1 cellular context compared by ENCODE assay signal in the genomic region with DNA sequence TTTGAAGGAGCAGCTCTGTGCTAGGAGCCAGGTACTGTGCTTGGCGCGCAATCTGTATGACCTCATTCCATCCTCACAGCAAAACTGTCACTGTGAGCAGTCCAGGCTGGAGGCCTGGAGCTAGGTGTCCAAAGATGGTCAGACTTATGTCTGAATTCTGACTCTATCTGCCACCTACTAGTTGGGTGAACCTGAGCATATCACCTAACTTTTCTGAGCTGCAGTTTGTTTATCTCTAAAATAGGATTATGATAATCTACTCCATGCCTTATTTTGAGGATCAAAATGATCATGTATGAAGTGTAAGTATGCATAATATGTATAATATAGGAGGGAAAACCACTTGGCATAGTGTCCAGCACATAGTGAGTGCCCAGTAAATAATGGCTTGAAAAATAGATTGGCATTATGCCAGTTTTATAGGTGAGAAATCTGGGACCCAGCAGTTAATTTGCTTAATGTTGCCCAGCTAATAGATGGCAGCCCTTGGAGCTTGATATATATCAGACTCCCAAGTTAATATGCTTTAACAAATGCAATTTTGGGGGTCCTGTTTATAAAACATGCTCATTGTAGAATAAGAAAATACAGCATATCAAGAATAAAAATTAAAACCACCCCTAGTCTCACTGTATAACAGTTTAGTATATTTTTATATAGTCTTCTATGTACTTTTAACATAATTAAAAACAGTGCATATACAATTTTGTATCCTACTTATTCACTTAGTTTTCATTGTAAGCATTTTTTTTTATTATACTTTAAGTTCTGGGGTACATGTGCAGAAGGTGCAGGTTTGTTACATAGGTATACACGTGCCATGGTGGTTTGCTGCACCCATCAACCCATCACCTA.
TF ChIP-seq lines count a peak whose summit lies in the region.

No MANE protein-coding gene starts in this region.

TF ChIP-seq in HepG2, 621 proteins besides CTCF, POLR2A, EP300 and RAD21 (continued from another document and continues in another):
- TF ChIP-seq, protein P1, sequence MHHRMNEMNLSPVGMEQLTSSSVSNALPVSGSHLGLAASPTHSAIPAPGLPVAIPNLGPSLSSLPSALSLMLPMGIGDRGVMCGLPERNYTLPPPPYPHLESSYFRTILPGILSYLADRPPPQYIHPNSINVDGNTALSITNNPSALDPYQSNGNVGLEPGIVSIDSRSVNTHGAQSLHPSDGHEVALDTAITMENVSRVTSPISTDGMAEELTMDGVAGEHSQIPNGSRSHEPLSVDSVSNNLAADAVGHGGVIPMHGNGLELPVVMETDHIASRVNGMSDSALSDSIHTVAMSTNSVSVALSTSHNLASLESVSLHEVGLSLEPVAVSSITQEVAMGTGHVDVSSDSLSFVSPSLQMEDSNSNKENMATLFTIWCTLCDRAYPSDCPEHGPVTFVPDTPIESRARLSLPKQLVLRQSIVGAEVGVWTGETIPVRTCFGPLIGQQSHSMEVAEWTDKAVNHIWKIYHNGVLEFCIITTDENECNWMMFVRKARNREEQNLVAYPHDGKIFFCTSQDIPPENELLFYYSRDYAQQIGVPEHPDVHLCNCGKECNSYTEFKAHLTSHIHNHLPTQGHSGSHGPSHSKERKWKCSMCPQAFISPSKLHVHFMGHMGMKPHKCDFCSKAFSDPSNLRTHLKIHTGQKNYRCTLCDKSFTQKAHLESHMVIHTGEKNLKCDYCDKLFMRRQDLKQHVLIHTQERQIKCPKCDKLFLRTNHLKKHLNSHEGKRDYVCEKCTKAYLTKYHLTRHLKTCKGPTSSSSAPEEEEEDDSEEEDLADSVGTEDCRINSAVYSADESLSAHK (CRISPR knock-in tag; IDR thresholded peaks at IDR 0.05; ENCODE audit: borderline replicate concordance): no peak
- TF ChIP-seq, protein P2, sequence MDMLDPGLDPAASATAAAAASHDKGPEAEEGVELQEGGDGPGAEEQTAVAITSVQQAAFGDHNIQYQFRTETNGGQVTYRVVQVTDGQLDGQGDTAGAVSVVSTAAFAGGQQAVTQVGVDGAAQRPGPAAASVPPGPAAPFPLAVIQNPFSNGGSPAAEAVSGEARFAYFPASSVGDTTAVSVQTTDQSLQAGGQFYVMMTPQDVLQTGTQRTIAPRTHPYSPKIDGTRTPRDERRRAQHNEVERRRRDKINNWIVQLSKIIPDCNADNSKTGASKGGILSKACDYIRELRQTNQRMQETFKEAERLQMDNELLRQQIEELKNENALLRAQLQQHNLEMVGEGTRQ (IDR thresholded peaks at IDR 0.05; ENCODE audit: low read depth, low read length): no peak
- TF ChIP-seq, protein P2 (CRISPR knock-in tag; IDR thresholded peaks at IDR 0.05; ENCODE audit: borderline replicate concordance): no peak
- TF ChIP-seq TCF7 (IDR thresholded peaks at IDR 0.05; ENCODE audit: low read depth) (no peak), ELF3 (CRISPR knock-in tag; IDR thresholded peaks at IDR 0.05) (no peak), SP1 (IDR thresholded peaks at IDR 0.05) (no peak), SP1 (CRISPR knock-in tag; IDR thresholded peaks at IDR 0.05) (no peak; the same call in 1 of the 2 replicates), TCF7L2 (IDR thresholded peaks at IDR 0.05; ENCODE audit: low read depth, low read length) (no peak), ZNF335 (CRISPR knock-in tag; IDR thresholded peaks at IDR 0.05) (no peak), ZNF24 (IDR thresholded peaks at IDR 0.05) (no peak), ZNF484 (CRISPR knock-in tag; IDR thresholded peaks at IDR 0.05; ENCODE audit: borderline replicate concordance, low read depth) (no peak), SATB2 (CRISPR knock-in tag; IDR thresholded peaks at IDR 0.05) (no peak), CAMTA2 (CRISPR knock-in tag; IDR thresholded peaks at IDR 0.05; ENCODE audit: borderline replicate concordance) (no peak), ZNF572 (CRISPR knock-in tag; IDR thresholded peaks at IDR 0.05) (no peak), KLF12 (CRISPR knock-in tag; IDR thresholded peaks at IDR 0.05; ENCODE audit: borderline replicate concordance) (no peak), RAD51 (IDR thresholded peaks at IDR 0.05; ENCODE audit: borderline replicate concordance) (no peak), SIN3A (IDR thresholded peaks at IDR 0.05; ENCODE audit: borderline replicate concordance, low read depth, low read length) (no peak; the same call in none of the 2 replicates), ZNF160 (CRISPR knock-in tag; IDR thresholded peaks at IDR 0.05) (no peak), POLR2AphosphoS5 (IDR thresholded peaks at IDR 0.05; ENCODE audit: low read depth, low read length) (peak; percentile 69; the same call in 1 of the 2 replicates), ZNF674 (CRISPR knock-in tag; IDR thresholded peaks at IDR 0.05; ENCODE audit: low read depth) (0 out of 2 replicates have a peak, but pooled peaks have one; percentile 24), KLF15 (CRISPR knock-in tag; IDR thresholded peaks at IDR 0.05; ENCODE audit: borderline replicate concordance) (no peak; the same call in 1 of the 2 replicates), FOXC1 (CRISPR knock-in tag; IDR thresholded peaks at IDR 0.05; ENCODE audit: borderline replicate concordance) (no peak), NBN (conservative IDR thresholded peaks at IDR 0.05) (no peak), SMAD9 (CRISPR knock-in tag; IDR thresholded peaks at IDR 0.05) (no peak), TBL1XR1 (IDR thresholded peaks at IDR 0.05; ENCODE audit: borderline replicate concordance, low read length, partially characterized antibody) (no peak), KDM6A (CRISPR knock-in tag; IDR thresholded peaks at IDR 0.05; ENCODE audit: low read depth) (no peak), RARA (CRISPR knock-in tag; IDR thresholded peaks at IDR 0.05) (no peak), STAT5B (CRISPR knock-in tag; IDR thresholded peaks at IDR 0.05) (no peak; the same call in none of the 2 replicates), CHCHD3 (CRISPR knock-in tag; IDR thresholded peaks at IDR 0.05) (no peak), ZNF883 (CRISPR knock-in tag; IDR thresholded peaks at IDR 0.05; ENCODE audit: not compliant biosample characterization) (no peak), TEAD3 (CRISPR knock-in tag; optimal IDR thresholded peaks at IDR 0.05; ENCODE audit: borderline replicate concordance) (no peak), HMG20A (CRISPR knock-in tag; IDR thresholded peaks at IDR 0.05; ENCODE audit: borderline replicate concordance) (no peak), ARNT (IDR thresholded peaks at IDR 0.05) (no peak), HNRNPL (IDR thresholded peaks at IDR 0.05; ENCODE audit: low read depth, low read length) (peak; percentile 82)
- TF ChIP-seq, protein P3, sequence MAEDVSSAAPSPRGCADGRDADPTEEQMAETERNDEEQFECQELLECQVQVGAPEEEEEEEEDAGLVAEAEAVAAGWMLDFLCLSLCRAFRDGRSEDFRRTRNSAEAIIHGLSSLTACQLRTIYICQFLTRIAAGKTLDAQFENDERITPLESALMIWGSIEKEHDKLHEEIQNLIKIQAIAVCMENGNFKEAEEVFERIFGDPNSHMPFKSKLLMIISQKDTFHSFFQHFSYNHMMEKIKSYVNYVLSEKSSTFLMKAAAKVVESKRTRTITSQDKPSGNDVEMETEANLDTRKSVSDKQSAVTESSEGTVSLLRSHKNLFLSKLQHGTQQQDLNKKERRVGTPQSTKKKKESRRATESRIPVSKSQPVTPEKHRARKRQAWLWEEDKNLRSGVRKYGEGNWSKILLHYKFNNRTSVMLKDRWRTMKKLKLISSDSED (CRISPR knock-in tag; IDR thresholded peaks at IDR 0.05): no peak
- TF ChIP-seq, protein P4, sequence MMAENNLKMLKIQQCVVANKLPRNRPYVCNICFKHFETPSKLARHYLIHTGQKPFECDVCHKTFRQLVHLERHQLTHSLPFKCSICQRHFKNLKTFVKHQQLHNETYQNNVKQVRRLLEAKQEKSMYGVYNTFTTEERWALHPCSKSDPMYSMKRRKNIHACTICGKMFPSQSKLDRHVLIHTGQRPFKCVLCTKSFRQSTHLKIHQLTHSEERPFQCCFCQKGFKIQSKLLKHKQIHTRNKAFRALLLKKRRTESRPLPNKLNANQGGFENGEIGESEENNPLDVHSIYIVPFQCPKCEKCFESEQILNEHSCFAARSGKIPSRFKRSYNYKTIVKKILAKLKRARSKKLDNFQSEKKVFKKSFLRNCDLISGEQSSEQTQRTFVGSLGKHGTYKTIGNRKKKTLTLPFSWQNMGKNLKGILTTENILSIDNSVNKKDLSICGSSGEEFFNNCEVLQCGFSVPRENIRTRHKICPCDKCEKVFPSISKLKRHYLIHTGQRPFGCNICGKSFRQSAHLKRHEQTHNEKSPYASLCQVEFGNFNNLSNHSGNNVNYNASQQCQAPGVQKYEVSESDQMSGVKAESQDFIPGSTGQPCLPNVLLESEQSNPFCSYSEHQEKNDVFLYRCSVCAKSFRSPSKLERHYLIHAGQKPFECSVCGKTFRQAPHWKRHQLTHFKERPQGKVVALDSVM (CRISPR knock-in tag; IDR thresholded peaks at IDR 0.05): no peak
- TF ChIP-seq, protein P5, sequence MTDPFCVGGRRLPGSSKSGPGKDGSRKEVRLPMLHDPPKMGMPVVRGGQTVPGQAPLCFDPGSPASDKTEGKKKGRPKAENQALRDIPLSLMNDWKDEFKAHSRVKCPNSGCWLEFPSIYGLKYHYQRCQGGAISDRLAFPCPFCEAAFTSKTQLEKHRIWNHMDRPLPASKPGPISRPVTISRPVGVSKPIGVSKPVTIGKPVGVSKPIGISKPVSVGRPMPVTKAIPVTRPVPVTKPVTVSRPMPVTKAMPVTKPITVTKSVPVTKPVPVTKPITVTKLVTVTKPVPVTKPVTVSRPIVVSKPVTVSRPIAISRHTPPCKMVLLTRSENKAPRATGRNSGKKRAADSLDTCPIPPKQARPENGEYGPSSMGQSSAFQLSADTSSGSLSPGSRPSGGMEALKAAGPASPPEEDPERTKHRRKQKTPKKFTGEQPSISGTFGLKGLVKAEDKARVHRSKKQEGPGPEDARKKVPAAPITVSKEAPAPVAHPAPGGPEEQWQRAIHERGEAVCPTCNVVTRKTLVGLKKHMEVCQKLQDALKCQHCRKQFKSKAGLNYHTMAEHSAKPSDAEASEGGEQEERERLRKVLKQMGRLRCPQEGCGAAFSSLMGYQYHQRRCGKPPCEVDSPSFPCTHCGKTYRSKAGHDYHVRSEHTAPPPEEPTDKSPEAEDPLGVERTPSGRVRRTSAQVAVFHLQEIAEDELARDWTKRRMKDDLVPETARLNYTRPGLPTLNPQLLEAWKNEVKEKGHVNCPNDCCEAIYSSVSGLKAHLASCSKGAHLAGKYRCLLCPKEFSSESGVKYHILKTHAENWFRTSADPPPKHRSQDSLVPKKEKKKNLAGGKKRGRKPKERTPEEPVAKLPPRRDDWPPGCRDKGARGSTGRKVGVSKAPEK (CRISPR knock-in tag; IDR thresholded peaks at IDR 0.05; ENCODE audit: borderline replicate concordance): no peak
- TF ChIP-seq, protein P6, sequence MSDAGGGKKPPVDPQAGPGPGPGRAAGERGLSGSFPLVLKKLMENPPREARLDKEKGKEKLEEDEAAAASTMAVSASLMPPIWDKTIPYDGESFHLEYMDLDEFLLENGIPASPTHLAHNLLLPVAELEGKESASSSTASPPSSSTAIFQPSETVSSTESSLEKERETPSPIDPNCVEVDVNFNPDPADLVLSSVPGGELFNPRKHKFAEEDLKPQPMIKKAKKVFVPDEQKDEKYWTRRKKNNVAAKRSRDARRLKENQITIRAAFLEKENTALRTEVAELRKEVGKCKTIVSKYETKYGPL (CRISPR knock-in tag; IDR thresholded peaks at IDR 0.05): no peak
- TF ChIP-seq, protein P7, sequence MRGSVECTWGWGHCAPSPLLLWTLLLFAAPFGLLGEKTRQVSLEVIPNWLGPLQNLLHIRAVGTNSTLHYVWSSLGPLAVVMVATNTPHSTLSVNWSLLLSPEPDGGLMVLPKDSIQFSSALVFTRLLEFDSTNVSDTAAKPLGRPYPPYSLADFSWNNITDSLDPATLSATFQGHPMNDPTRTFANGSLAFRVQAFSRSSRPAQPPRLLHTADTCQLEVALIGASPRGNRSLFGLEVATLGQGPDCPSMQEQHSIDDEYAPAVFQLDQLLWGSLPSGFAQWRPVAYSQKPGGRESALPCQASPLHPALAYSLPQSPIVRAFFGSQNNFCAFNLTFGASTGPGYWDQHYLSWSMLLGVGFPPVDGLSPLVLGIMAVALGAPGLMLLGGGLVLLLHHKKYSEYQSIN (CRISPR knock-in tag; IDR thresholded peaks at IDR 0.05; ENCODE audit: borderline replicate concordance): no peak
- TF ChIP-seq, protein P8, sequence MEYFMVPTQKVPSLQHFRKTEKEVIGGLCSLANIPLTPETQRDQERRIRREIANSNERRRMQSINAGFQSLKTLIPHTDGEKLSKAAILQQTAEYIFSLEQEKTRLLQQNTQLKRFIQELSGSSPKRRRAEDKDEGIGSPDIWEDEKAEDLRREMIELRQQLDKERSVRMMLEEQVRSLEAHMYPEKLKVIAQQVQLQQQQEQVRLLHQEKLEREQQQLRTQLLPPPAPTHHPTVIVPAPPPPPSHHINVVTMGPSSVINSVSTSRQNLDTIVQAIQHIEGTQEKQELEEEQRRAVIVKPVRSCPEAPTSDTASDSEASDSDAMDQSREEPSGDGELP (IDR thresholded peaks at IDR 0.05; ENCODE audit: borderline replicate concordance, low read depth): no peak
- TF ChIP-seq, protein P9, sequence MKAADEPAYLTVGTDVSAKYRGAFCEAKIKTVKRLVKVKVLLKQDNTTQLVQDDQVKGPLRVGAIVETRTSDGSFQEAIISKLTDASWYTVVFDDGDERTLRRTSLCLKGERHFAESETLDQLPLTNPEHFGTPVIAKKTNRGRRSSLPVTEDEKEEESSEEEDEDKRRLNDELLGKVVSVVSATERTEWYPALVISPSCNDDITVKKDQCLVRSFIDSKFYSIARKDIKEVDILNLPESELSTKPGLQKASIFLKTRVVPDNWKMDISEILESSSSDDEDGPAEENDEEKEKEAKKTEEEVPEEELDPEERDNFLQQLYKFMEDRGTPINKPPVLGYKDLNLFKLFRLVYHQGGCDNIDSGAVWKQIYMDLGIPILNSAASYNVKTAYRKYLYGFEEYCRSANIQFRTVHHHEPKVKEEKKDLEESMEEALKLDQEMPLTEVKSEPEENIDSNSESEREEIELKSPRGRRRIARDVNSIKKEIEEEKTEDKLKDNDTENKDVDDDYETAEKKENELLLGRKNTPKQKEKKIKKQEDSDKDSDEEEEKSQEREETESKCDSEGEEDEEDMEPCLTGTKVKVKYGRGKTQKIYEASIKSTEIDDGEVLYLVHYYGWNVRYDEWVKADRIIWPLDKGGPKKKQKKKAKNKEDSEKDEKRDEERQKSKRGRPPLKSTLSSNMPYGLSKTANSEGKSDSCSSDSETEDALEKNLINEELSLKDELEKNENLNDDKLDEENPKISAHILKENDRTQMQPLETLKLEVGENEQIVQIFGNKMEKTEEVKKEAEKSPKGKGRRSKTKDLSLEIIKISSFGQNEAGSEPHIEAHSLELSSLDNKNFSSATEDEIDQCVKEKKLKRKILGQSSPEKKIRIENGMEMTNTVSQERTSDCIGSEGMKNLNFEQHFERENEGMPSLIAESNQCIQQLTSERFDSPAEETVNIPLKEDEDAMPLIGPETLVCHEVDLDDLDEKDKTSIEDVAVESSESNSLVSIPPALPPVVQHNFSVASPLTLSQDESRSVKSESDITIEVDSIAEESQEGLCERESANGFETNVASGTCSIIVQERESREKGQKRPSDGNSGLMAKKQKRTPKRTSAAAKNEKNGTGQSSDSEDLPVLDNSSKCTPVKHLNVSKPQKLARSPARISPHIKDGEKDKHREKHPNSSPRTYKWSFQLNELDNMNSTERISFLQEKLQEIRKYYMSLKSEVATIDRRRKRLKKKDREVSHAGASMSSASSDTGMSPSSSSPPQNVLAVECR (CRISPR knock-in tag; IDR thresholded peaks at IDR 0.05; ENCODE audit: borderline replicate concordance): no peak
